Comparison of ENCODE assay signal across 1 cellular context in the genomic region with DNA sequence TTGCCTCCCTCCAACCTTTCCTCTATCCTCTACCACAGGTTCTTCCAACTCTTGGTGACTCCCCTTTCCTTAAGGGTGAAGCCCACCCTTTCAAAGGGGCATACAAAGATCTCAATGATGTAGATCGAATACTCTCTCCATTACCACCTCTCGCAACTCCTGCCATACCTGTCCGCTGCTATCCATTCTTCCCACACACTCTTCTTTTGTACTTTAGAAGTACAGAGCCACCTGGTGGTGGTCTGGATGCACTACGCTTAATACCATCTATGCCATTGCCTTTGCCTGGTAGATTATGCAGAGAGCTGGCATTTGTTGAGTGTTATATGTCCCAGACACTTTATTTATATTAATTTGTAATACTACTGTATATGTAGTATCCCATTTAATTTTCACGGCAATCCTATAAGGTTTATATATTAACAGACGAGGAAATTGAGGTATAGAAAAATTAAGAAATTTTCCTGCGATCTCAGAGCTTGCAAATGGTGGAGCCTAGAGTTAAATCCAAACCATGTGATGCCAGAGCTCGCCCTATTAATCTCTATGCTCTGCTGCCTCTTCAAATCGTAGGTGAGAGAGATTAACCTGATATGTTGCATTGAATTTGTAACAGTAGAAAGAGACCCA.
TF ChIP-seq lines count a peak whose summit lies in the region.

No MANE protein-coding gene starts in this region.

TF ChIP-seq in Ishikawa, 13 proteins besides CTCF, POLR2A, EP300 and RAD21 (continued from another document):
- TF ChIP-seq TAF1 (IDR thresholded peaks at IDR 0.05; ENCODE audit: low read depth), result no peak
- TF ChIP-seq, protein P1, sequence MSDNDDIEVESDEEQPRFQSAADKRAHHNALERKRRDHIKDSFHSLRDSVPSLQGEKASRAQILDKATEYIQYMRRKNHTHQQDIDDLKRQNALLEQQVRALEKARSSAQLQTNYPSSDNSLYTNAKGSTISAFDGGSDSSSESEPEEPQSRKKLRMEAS (IDR thresholded peaks at IDR 0.05), result no peak
- no peak for TF ChIP-seq NFIC (IDR thresholded peaks at IDR 0.05)
